In genomic region chr2:830419-831224, GRCh38 we compare ENCODE assay signal across 14 cellular contexts.
DNase-seq lines count a peak whose midpoint lies in the region; ATAC-seq and TF ChIP-seq lines count a peak whose summit lies in the region.
"Had no signal": no experiment of that assay in that cellular context is flagged by ENCODE, and none has a peak within 500 bp of the region (broad histone marks: within the 10 kb centered on the region; RNA-seq: fewer than 3 reads in every experiment).

No MANE protein-coding gene starts in this region.

- H3K36me3 ChIP-seq in GM23338 (ENCODE audit: insufficient read depth) = no peaks in the 10 kb centered on the region
- no peaks in the 10 kb centered on the region for H3K36me3 ChIP-seq in NT2/D1 (ENCODE audit: insufficient read depth, insufficient read length, low read length)
- no peaks in the 10 kb centered on the region for H3K36me3 ChIP-seq in suprapubic skin

- DNase-seq in GM23338 (ENCODE audit: low spot score) (no peak), NT2/D1 (ENCODE audit: low read depth, low spot score) (peak; percentile 15), iPS-NIHi7 (ENCODE audit: extremely low spot score) (peak; percentile 25), suprapubic skin (ENCODE audit: low spot score in 2 of 2) (no peak), KBM-7 (no peak)
- DNase-seq: C1 segment of cervical spinal cord; CD4-positive, alpha-beta memory T cell; DMS79; HCEC 1CT; HFFc6 had no signal

- H3K27ac ChIP-seq in GM23338 (ENCODE audit: low read depth) (no peak overlapping the region), suprapubic skin (no peak overlapping the region)

- H3K4me1 ChIP-seq in GM23338 (ENCODE audit: insufficient read depth) = peaks cover 7% of the 10 kb centered on the region; the same call in 1 of the 2 replicates
- peaks cover 5% of the 10 kb centered on the region for H3K4me1 ChIP-seq in NT2/D1 (ENCODE audit: insufficient read depth, insufficient read length)
- H3K4me1 ChIP-seq in suprapubic skin = peaks cover 6% of the 10 kb centered on the region

- H3K79me2 ChIP-seq in GM23338 (replicated peaks; ENCODE audit: insufficient read depth) = no peaks in the 10 kb centered on the region

- H4K20me1 ChIP-seq in GM23338 (replicated peaks; ENCODE audit: insufficient read depth) = no peaks in the 10 kb centered on the region

- peaks cover 18% of the 10 kb centered on the region for H3K4me1 Mint-ChIP-seq in GM23338

- 55% methylated on average over 10 of the region's 10 CpGs for WGBS in suprapubic skin

- no peak overlapping the region for H3K4me3 Mint-ChIP-seq in GM23338
- H3K4me3 Mint-ChIP-seq: B cell; CD4-positive, alpha-beta memory T cell; HFFc6 had no signal

- H3K9ac ChIP-seq in NT2/D1 (ENCODE audit: insufficient read length, low read depth) = no peak overlapping the region

- H3K9me2 ChIP-seq in GM23338 (ENCODE audit: insufficient read depth) = peaks cover 18% of the 10 kb centered on the region; the same call in 1 of the 2 replicates

- no peak overlapping the region for H2AFZ ChIP-seq in GM23338

- H3K9me3 Mint-ChIP-seq in GM23338 = no peaks in the 10 kb centered on the region

- peak overlapping the region; percentile 26; the same call in 1 of the 2 replicates for H3K4me2 ChIP-seq in GM23338

- H3K27ac Mint-ChIP-seq in GM23338 = no peak overlapping the region
- H3K27ac Mint-ChIP-seq: B cell; CD4-positive, alpha-beta memory T cell; HFFc6 had no signal

- H3K9me3 ChIP-seq in NT2/D1 (ENCODE audit: insufficient read depth, low read length) (no peaks in the 10 kb centered on the region), suprapubic skin (no peaks in the 10 kb centered on the region)

- peaks cover 11% of the 10 kb centered on the region for H3K27me3 Mint-ChIP-seq in GM23338 (ENCODE audit: insufficient read depth, low read depth, poor library complexity)

- H3K4me3 ChIP-seq in GM23338 (no peak overlapping the region), NT2/D1 (ENCODE audit: insufficient read length, low read depth) (no peak overlapping the region), suprapubic skin (no peak overlapping the region)

- 0 out of 2 replicates have a peak, but pooled peaks cover 3% of the 10 kb centered on the region for H3F3A ChIP-seq in GM23338 (replicated peaks; ENCODE audit: low read depth)

- TF ChIP-seq POLR2A in suprapubic skin (IDR thresholded peaks at IDR 0.05) = no peak

- in situ Hi-C loops in KBM-7 (cut with MboI; ENCODE audit: low pct_unique_long_range_greater_than_20kb, low sequenced_read_pairs) = no loop called here

- H3K27me3 ChIP-seq in GM23338 (ENCODE audit: insufficient read depth) (no peaks in the 10 kb centered on the region), NT2/D1 (ENCODE audit: insufficient read depth, insufficient read length) (no peaks in the 10 kb centered on the region), suprapubic skin (peaks cover 5% of the 10 kb centered on the region)

- no peak for TF ChIP-seq EP300 in suprapubic skin (IDR thresholded peaks at IDR 0.05)

- H3K36me3 Mint-ChIP-seq in GM23338 (ENCODE audit: low read depth) = no peaks in the 10 kb centered on the region
- H3K36me3 Mint-ChIP-seq: CD4-positive, alpha-beta memory T cell had no signal

- no peak for TF ChIP-seq CTCF in GM23338 (conservative IDR thresholded peaks at IDR 0.05; ENCODE audit: low read depth in 2 of 2)
- no peak for TF ChIP-seq CTCF in suprapubic skin (IDR thresholded peaks at IDR 0.05)

- ATAC-seq in GM23338 (peak; percentile 78), GM21381 (IDR thresholded peaks at IDR 0.05; ENCODE audit: unreplicated experiment) (no peak), GM21576 (IDR thresholded peaks at IDR 0.05; ENCODE audit: unreplicated experiment) (no peak)
- ATAC-seq: HepG2 had no signal

TF ChIP-seq in GM23338, 12 proteins besides CTCF, POLR2A, EP300 and RAD21:
- TF ChIP-seq NANOG (IDR thresholded peaks at IDR 0.05; ENCODE audit: borderline replicate concordance) (no peak), EZH2phosphoT487 (IDR thresholded peaks at IDR 0.05; ENCODE audit: unreplicated experiment) (no peak), ZNF331 (CRISPR knock-in tag; IDR thresholded peaks at IDR 0.05; ENCODE audit: low read depth) (no peak), JUNB (IDR thresholded peaks at IDR 0.05; ENCODE audit: unreplicated experiment) (no peak), ZNF114 (CRISPR knock-in tag; IDR thresholded peaks at IDR 0.05) (no peak), STAT1 (IDR thresholded peaks at IDR 0.05; ENCODE audit: unreplicated experiment) (no peak), EZH2 (IDR thresholded peaks at IDR 0.05; ENCODE audit: low read depth, unreplicated experiment) (no peak), POLR2AphosphoS5 (IDR thresholded peaks at IDR 0.05; ENCODE audit: low read depth) (no peak), ZNF462 (CRISPR knock-in tag; IDR thresholded peaks at IDR 0.05) (no peak), CREB1 (CRISPR knock-in tag; IDR thresholded peaks at IDR 0.05; ENCODE audit: low read depth) (no peak)

Comparison
In these comparisons a context has a peak if more than half of its experiments do, and no peak if none do; other contexts are left out.
1. DNase-seq: peak in NT2/D1 (single experiment) and iPS-NIHi7 (single experiment); none in GM23338 (single experiment), suprapubic skin (0 of 2) and KBM-7 (single experiment).